18 cellular contexts compared by ENCODE assay signal in the genomic region with DNA sequence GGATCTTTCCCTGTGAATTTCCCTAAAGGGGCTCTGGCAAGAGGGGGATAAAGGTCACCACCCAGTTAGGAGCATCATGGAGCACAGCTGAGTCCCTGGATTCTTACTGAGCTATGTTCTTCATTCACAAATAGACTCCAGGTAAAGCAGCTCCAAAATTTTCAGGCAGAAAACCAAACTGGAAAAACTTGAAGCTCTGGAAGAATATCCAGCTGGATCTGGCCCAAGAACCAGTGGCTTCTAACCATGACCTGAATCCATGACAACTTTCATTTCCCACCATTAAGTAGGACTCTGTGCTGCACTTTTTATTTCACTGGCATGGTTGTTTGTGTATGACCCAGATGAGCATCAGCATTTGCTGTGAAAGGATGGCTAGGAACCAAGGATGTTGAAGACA.
A peak's percentile ranks its signal among the peaks of the same experiment; 100 is the strongest.
DNase-seq lines count a peak whose midpoint lies in the region; ATAC-seq, FAIRE-seq and TF ChIP-seq lines count a peak whose summit lies in the region.
"Had no signal": no experiment of that assay in that cellular context is flagged by ENCODE, and none has a peak within 500 bp of the region (broad histone marks: within the 10 kb centered on the region; RNA-seq: fewer than 3 reads in every experiment).

No MANE protein-coding gene starts in this region.

- no peak for TF ChIP-seq POLR2A in prostate gland (IDR thresholded peaks at IDR 0.05)

- no peak for ATAC-seq in HG03469 (IDR thresholded peaks at IDR 0.05; ENCODE audit: unreplicated experiment)

- H3K36me3 ChIP-seq in adipocyte (ENCODE audit: control insufficient read depth, insufficient read depth, low read length, severe bottlenecking) (peaks cover 30% of the 10 kb centered on the region), prostate gland (no peaks in the 10 kb centered on the region)

- H3K4me1 ChIP-seq in adipocyte (ENCODE audit: control insufficient read depth, insufficient read depth, low read length) (peaks cover 27% of the 10 kb centered on the region), prostate gland (replicated peaks) (no peaks in the 10 kb centered on the region)
- H3K4me1 ChIP-seq: tibial nerve had no signal

- in situ Hi-C loops in G401 (cut with HindIII; ENCODE audit: low sequenced_read_pairs), result no loop called here

- H3K4me3 ChIP-seq in adipocyte (ENCODE audit: low read length) (no peak overlapping the region), prostate gland (no peak overlapping the region)
- H3K4me3 ChIP-seq: GM12878, tibial nerve had no signal

- H3K27ac ChIP-seq in prostate gland, result no peak overlapping the region

- DNase-seq in G401 (ENCODE audit: low spot score), result peak; percentile 0
- DNase-seq in adipocyte (ENCODE audit: low read depth), result peak; percentile 15
- DNase-seq in fibroblast of peridontal ligament (ENCODE audit: extremely low read depth), result peak; percentile 35
- DNase-seq in stromal cell of bone marrow (ENCODE audit: low read depth), result peak; percentile 11
- no peak for DNase-seq in epidermal melanocyte (ENCODE audit: insufficient read length, low spot score)
- DNase-seq in prostate gland (ENCODE audit: low spot score), result no peak
- no peak for DNase-seq in GM19239 (ENCODE audit: insufficient read length, low spot score)
- DNase-seq: activated CD4-positive, alpha-beta T cell treated with anti-CD3 and anti-CD28 coated beads for 4 hours; activated gamma-delta T cell; cerebellar nuclear complex; endodermal cell; NCI-H1436; NCI-H524 treated with DMSO at 0.1 percent for 48 hours had no signal

- H3K9me3 ChIP-seq in adipocyte (ENCODE audit: control insufficient read depth, low read length) (no peaks in the 10 kb centered on the region), prostate gland (no peaks in the 10 kb centered on the region)
- H3K9me3 ChIP-seq: tibial nerve had no signal

- peak overlapping the region; percentile 26 for H3K9ac ChIP-seq in adipocyte (ENCODE audit: low read length)

- TF ChIP-seq CTCF in prostate gland (IDR thresholded peaks at IDR 0.05), result no peak

- no peaks in the 10 kb centered on the region for H3K27me3 ChIP-seq in adipocyte (replicated peaks; ENCODE audit: control insufficient read depth, insufficient read depth, low read length)
- no peaks in the 10 kb centered on the region for H3K27me3 ChIP-seq in prostate gland (replicated peaks; ENCODE audit: insufficient read depth)
- H3K27me3 ChIP-seq: tibial nerve had no signal

- FAIRE-seq in GM19239 (lab: Jason Lieb, UNC), result no peak
- FAIRE-seq: frontal cortex, GM12878, TTC549 had no signal

- intact Hi-C loops in prostate gland (cut with DNase I), result no loop called here

Comparison
In these comparisons a context has a peak if more than half of its experiments do, and no peak if none do; other contexts are left out.
1. DNase-seq: peak in G401 (single experiment), adipocyte (single experiment), fibroblast of peridontal ligament (single experiment) and stromal cell of bone marrow (single experiment); none in epidermal melanocyte (single experiment), prostate gland (single experiment) and GM19239 (single experiment).